Comparison of ENCODE assay signal across 11 cellular contexts in the genomic region with DNA sequence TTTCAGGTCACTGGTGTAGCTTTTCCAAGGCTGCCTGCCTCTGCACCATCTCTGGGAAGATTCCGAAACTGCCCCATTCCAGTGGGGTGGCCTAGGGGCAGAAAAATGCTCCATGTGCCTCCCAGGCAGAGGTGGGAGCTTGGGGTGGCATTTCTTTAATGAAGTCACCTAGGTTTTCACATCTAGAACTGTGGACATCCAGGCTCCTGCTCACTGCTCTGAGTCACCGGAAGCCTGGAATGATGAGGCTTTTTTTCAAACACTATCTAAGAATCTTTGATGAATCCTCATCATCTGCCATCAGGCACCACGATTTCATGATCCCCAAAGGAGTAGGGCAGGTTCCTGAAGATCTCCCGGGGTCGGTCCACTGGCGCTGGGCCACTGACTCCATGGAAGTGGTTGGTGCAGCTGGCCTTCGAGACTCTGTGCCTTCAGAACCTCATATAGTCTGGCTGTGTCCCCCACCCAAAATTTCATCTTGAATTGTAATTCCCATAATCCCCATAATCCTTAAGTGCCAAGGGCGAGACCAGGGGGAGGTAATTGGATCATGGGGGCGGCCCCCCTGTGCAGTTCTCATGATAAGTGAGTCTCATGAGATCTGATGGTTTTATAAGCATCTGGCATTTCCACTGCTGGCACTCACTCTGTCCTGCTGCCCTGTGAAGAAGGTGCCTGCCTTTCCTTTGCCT. TPM values are rescaled to one million over a fixed set of nuclear protein-coding genes. Genes with fewer than 3 reads are reported as not detected.
DNase-seq lines count a peak whose midpoint lies in the region; FAIRE-seq and TF ChIP-seq lines count a peak whose summit lies in the region.
"Had no signal": no experiment of that assay in that cellular context is flagged by ENCODE, and none has a peak within 500 bp of the region (broad histone marks: within the 10 kb centered on the region; RNA-seq: fewer than 3 reads in every experiment).

No MANE protein-coding gene starts in this region.

- H2AFZ ChIP-seq in H9 (ENCODE audit: low read length), result no peak overlapping the region

- TF ChIP-seq POLR2A in H54 (IDR thresholded peaks at IDR 0.05; ENCODE audit: low read depth, low read length) (no peak), esophagus squamous epithelium (IDR thresholded peaks at IDR 0.05) (no peak)

- H3K9ac ChIP-seq in SK-N-MC (ENCODE audit: insufficient read length), result no peak overlapping the region
- H3K9ac ChIP-seq in skeletal muscle tissue (ENCODE audit: low read depth in 1 of 3, low read length in 3 of 3), result peak overlapping the region in 1 of 3 donors; percentile 65
- H3K9ac ChIP-seq in H9 (ENCODE audit: extremely low read depth, insufficient read length, low read length), result no peak overlapping the region

- no peaks in the 10 kb centered on the region for H3K9me3 Mint-ChIP-seq in H9
- H3K9me3 Mint-ChIP-seq: activated CD4-positive, alpha-beta memory T cell treated with anti-CD3 and anti-CD28 coated beads for 36 hours had no signal

- no peak overlapping the region for H2BK12ac ChIP-seq in H9 (ENCODE audit: insufficient read length, low read depth, low read length)

- 58 to 78% methylated on average over 7 to 9 of the region's 9 CpGs for WGBS in esophagus squamous epithelium, 2 donors
- WGBS in H9 (ENCODE audit: extremely low coverage, insufficient read length, low lambda C conversion rate), result no CpG with 5 or more reads among the region's 9 CpGs

- no peaks in the 10 kb centered on the region; a peak in 1 of 7 replicates for H3K36me3 Mint-ChIP-seq in H9 (ENCODE audit: insufficient read depth in 1 of 3, low read depth in 3 of 3)
- H3K36me3 Mint-ChIP-seq: activated CD4-positive, alpha-beta memory T cell treated with anti-CD3 and anti-CD28 coated beads for 36 hours had no signal

- H3K79me1 ChIP-seq in H9 (ENCODE audit: insufficient read depth, low read depth, low read length, poor library complexity, severe bottlenecking), result no peaks in the 10 kb centered on the region

- H2BK15ac ChIP-seq in H9 (ENCODE audit: low read depth, low read length), result no peak overlapping the region

- peak; percentile 67 for DNase-seq in H54 (ENCODE audit: insufficient read length, low spot score)
- no peak for DNase-seq in SK-N-MC (ENCODE audit: low read depth, low spot score)
- no peak for DNase-seq in esophagus squamous epithelium (lab: John Stamatoyannopoulos, UW)
- no peak for DNase-seq in dedifferentiated amniotic fluid mesenchymal stem cell (ENCODE audit: extremely low spot score)
- DNase-seq in H9, result no peak
- DNase-seq in dermis blood vessel endothelial cell, result no peak
- DNase-seq in T-helper 9 cell, result no peak
- DNase-seq: activated CD4-positive, alpha-beta memory T cell treated with anti-CD3 and anti-CD28 coated beads for 36 hours had no signal

- no peaks in the 10 kb centered on the region for H3K23me2 ChIP-seq in H9 (ENCODE audit: insufficient read length, low read depth, low read length, poor library complexity, severe bottlenecking)

- H3K36me3 ChIP-seq in SK-N-MC (ENCODE audit: insufficient read depth, low read length) (no peaks in the 10 kb centered on the region), esophagus squamous epithelium (no peaks in the 10 kb centered on the region), skeletal muscle tissue (ENCODE audit: control insufficient read depth in 3 of 3, insufficient read depth in 3 of 3, low read length in 3 of 3) (no peaks in the 10 kb centered on the region)

- H4K91ac ChIP-seq in H9 (ENCODE audit: insufficient read length, low read depth, low read length), result no peak overlapping the region

- H4K20me1 ChIP-seq in H9 (ENCODE audit: control insufficient read depth, insufficient read depth, insufficient read length), result no peaks in the 10 kb centered on the region

- H2BK120ac ChIP-seq in H9 (ENCODE audit: low read depth, low read length, poor library complexity, severe bottlenecking), result no peak overlapping the region

- no peak overlapping the region for H3K4me3 Mint-ChIP-seq in H9
- H3K4me3 Mint-ChIP-seq: activated CD4-positive, alpha-beta memory T cell treated with anti-CD3 and anti-CD28 coated beads for 36 hours had no signal

- no peak overlapping the region for H3K4ac ChIP-seq in H9 (ENCODE audit: low read depth, low read length)

- no peak overlapping the region for H2BK20ac ChIP-seq in H9 (ENCODE audit: low read depth, low read length, poor library complexity, severe bottlenecking)

- H3K27me3 Mint-ChIP-seq in H9 (ENCODE audit: low read depth), result peaks cover 36% of the 10 kb centered on the region
- H3K27me3 Mint-ChIP-seq: activated CD4-positive, alpha-beta memory T cell treated with anti-CD3 and anti-CD28 coated beads for 36 hours had no signal

- H3T11ph ChIP-seq in H9 (ENCODE audit: low read length), result no peak overlapping the region

- no peak overlapping the region for H3K18ac ChIP-seq in H9 (ENCODE audit: insufficient read length, low read depth, low read length)

- H3K27ac Mint-ChIP-seq in H9, result no peak overlapping the region; a peak in 1 of 7 replicates
- H3K27ac Mint-ChIP-seq: activated CD4-positive, alpha-beta memory T cell treated with anti-CD3 and anti-CD28 coated beads for 36 hours had no signal

- H3K4me3 ChIP-seq in SK-N-MC, result no peak overlapping the region
- H3K4me3 ChIP-seq in esophagus squamous epithelium, result no peak overlapping the region
- no peak overlapping the region for H3K4me3 ChIP-seq in skeletal muscle tissue (ENCODE audit: low read length in 3 of 3)

- H3K79me2 ChIP-seq in H9 (ENCODE audit: insufficient read depth, low read length), result no peaks in the 10 kb centered on the region

- H4K5ac ChIP-seq in H9 (ENCODE audit: insufficient read length, low read depth, low read length), result no peak overlapping the region

- H3K23ac ChIP-seq in H9 (ENCODE audit: insufficient read length, low read depth, low read length), result no peak overlapping the region

- TF ChIP-seq CTCF in esophagus squamous epithelium (IDR thresholded peaks at IDR 0.05) (no peak), H9 (conservative IDR thresholded peaks at IDR 0.05) (no peak)

- H3K4me1 ChIP-seq in esophagus squamous epithelium, result peaks cover 10 to 94% (median 45%) of the 10 kb centered on the region in 3 donors
- H3K4me1 ChIP-seq in skeletal muscle tissue (ENCODE audit: control insufficient read depth in 3 of 3, insufficient read depth in 3 of 3, low read length in 3 of 3), result peaks cover 55 to 80% (median 59%) of the 10 kb centered on the region in 3 donors
- H3K4me1 ChIP-seq in H9 (ENCODE audit: insufficient read depth, low read length), result peaks cover 2% of the 10 kb centered on the region; the same call in 1 of the 2 replicates

- H3K27me3 ChIP-seq in esophagus squamous epithelium (no peaks in the 10 kb centered on the region), skeletal muscle tissue (ENCODE audit: control insufficient read depth in 3 of 3, insufficient read depth in 3 of 3, low read length in 3 of 3) (no peaks in the 10 kb centered on the region), H9 (ENCODE audit: insufficient read depth, low read length) (no peaks in the 10 kb centered on the region; the same call in 1 of the 2 replicates)

- no peak overlapping the region for H3K56ac ChIP-seq in H9 (ENCODE audit: insufficient read length, low read depth, low read length)

- no peak overlapping the region for H2AK5ac ChIP-seq in H9 (ENCODE audit: insufficient read length, low read length)

- no peak overlapping the region for H2BK5ac ChIP-seq in H9 (ENCODE audit: insufficient read length, low read length)

- no peak overlapping the region for H3K4me2 ChIP-seq in H9 (ENCODE audit: insufficient read depth, insufficient read length, low read length)

- no peak for FAIRE-seq in H54 (lab: Jason Lieb, UNC)
- FAIRE-seq: GM12891, HepG2 had no signal

- intact Hi-C loops in esophagus squamous epithelium (cut with DNase I), result no loop called here

- no peak overlapping the region for H3K14ac ChIP-seq in H9 (ENCODE audit: insufficient read depth, low read length)

- H3K27ac ChIP-seq in SK-N-MC (peak overlapping the region; percentile 78; the same call in 1 of the 2 replicates), esophagus squamous epithelium (peak overlapping the region; percentile 67 to 88 (median 80)), skeletal muscle tissue (ENCODE audit: low read depth, low read length) (peak overlapping the region; percentile 87), H9 (ENCODE audit: insufficient read length, low read depth, low read length) (no peak overlapping the region)

- H4K8ac ChIP-seq in H9 (replicated peaks; ENCODE audit: insufficient read length, low read depth, low read length), result no peak overlapping the region

- peaks cover 41 to 44% of the 10 kb centered on the region in 2 experiments for H3K4me1 Mint-ChIP-seq in H9

- no peaks in the 10 kb centered on the region for H3K9me3 ChIP-seq in SK-N-MC (ENCODE audit: low read depth, low read length)
- H3K9me3 ChIP-seq in esophagus squamous epithelium, result no peaks in the 10 kb centered on the region
- H3K9me3 ChIP-seq in skeletal muscle tissue (ENCODE audit: control insufficient read depth in 3 of 3, low read length in 3 of 3), result no peaks in the 10 kb centered on the region
- no peaks in the 10 kb centered on the region for H3K9me3 ChIP-seq in H9 (ENCODE audit: control insufficient read depth, low read depth, low read length)

RNA-seq across cellular contexts. Expression of gene MTURN, which starts 37.1 kb away (rescaled TPM):
- total RNA-seq in esophagus squamous epithelium (10 to 100 TPM; 10.4 to 88.9 (median 18.6) TPM), skeletal muscle tissue (74.6 TPM), H9 (2021) (3.4 and 5.5 TPM in 2 replicates), dermis blood vessel endothelial cell (11.4 and 13.9 TPM in 2 replicates)
